Comparison of ENCODE assay signal across 3 cellular contexts in genomic region chr3:127622031-127622430, GRCh38.
A peak's percentile ranks its signal among the peaks of the same experiment; 100 is the strongest.
TF ChIP-seq lines count a peak whose summit lies in the region.

No MANE protein-coding gene starts in this region.

TF ChIP-seq in GM12891, 5 proteins besides CTCF, POLR2A, EP300 and RAD21 (continued from another document):
- peak; percentile 44; the same call in 1 of the 2 replicates for TF ChIP-seq POLR2AphosphoS5 (IDR thresholded peaks at IDR 0.05; ENCODE audit: low read depth, low read length)
- TF ChIP-seq SPI1 (IDR thresholded peaks at IDR 0.05; ENCODE audit: low read depth, low read length), result no peak
- TF ChIP-seq PAX5 (IDR thresholded peaks at IDR 0.05; ENCODE audit: insufficient read depth, low read length, severe bottlenecking), result no peak

TF ChIP-seq in GM23338, 12 proteins besides CTCF, POLR2A, EP300 and RAD21 (continued from another document):
- TF ChIP-seq STAT1 (IDR thresholded peaks at IDR 0.05; ENCODE audit: unreplicated experiment) (no peak), EZH2 (IDR thresholded peaks at IDR 0.05; ENCODE audit: low read depth, unreplicated experiment) (no peak), JUNB (IDR thresholded peaks at IDR 0.05; ENCODE audit: unreplicated experiment) (no peak), CREB1 (CRISPR knock-in tag; IDR thresholded peaks at IDR 0.05; ENCODE audit: low read depth) (no peak), REST (IDR thresholded peaks at IDR 0.05; ENCODE audit: unreplicated experiment) (no peak), NANOG (IDR thresholded peaks at IDR 0.05; ENCODE audit: borderline replicate concordance) (no peak)

TF ChIP-seq in endothelial cell of umbilical vein, 7 proteins besides CTCF, POLR2A, EP300 and RAD21 (continued from another document):
- TF ChIP-seq MYC (IDR thresholded peaks at IDR 0.05; ENCODE audit: low read depth, low read length) (no peak), GATA2 (IDR thresholded peaks at IDR 0.05; ENCODE audit: insufficient read depth, insufficient read length, low read depth, low read length) (no peak), JUN (IDR thresholded peaks at IDR 0.05; ENCODE audit: borderline replicate concordance, insufficient read depth, insufficient read length, low read depth) (no peak), MAX (IDR thresholded peaks at IDR 0.05; ENCODE audit: insufficient read depth, insufficient read length) (no peak), POLR2AphosphoS5 (IDR thresholded peaks at IDR 0.05; ENCODE audit: insufficient read depth, low read depth, low read length) (no peak), FOS (IDR thresholded peaks at IDR 0.05; ENCODE audit: borderline replicate concordance, insufficient read depth, low read length) (no peak)
